In the genomic region with DNA sequence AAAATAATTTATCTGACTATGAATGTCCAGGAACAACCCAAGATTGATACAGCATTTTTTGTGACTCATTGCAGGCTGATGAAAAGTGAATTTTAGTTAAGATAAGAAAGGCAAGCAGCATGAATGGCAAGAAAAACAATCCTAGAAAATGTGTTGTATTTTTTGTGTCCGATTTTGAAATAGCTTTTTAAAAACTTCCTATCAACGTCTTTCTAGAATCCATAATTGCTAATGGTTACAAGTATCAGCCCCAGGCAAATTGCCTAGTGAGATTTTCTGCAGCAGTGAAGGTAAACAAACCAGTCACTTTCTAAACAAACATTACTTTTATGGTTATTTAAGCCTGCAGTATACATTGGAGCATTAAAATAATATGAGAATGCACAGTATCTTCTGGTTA, we compare ENCODE assay signal across 13 cellular contexts.
DNase-seq lines count a peak whose midpoint lies in the region; ATAC-seq, FAIRE-seq and TF ChIP-seq lines count a peak whose summit lies in the region.
"Had no signal": no experiment of that assay in that cellular context is flagged by ENCODE, and none has a peak within 500 bp of the region (broad histone marks: within the 10 kb centered on the region; RNA-seq: fewer than 3 reads in every experiment).

No MANE protein-coding gene starts in this region.

- H3K36me3 ChIP-seq in RWPE2 (ENCODE audit: low read depth) (peaks cover 9% of the 10 kb centered on the region; the same call in 1 of the 2 replicates), hepatocyte (replicated peaks; ENCODE audit: insufficient read depth, low read depth) (no peaks in the 10 kb centered on the region)

- peak overlapping the region; percentile 28 for H3K4me2 ChIP-seq in hepatocyte

- FAIRE-seq in HTR-8/SVneo (lab: Jason Lieb, UNC), result no peak
- FAIRE-seq: small intestine had no signal

- H3K27ac ChIP-seq in RWPE2 (ENCODE audit: poor library complexity, severe bottlenecking) (peak overlapping the region; percentile 8), hepatocyte (no peak overlapping the region)
- H3K27ac ChIP-seq: VCaP had no signal

- H3K27me3 ChIP-seq in RWPE2 (ENCODE audit: insufficient read depth, poor library complexity, severe bottlenecking), result no peaks in the 10 kb centered on the region
- no peaks in the 10 kb centered on the region for H3K27me3 ChIP-seq in hepatocyte

- H3K4me3 ChIP-seq in RWPE2 (ENCODE audit: severe bottlenecking) (no peak overlapping the region), hepatocyte (no peak overlapping the region)

- WGBS in hepatocyte (ENCODE audit: low lambda C conversion rate, missing lambda C conversion rate), result 45% methylated on average over 2 of the region's 2 CpGs

- peaks cover 3% of the 10 kb centered on the region for H3K9me3 ChIP-seq in RWPE2 (ENCODE audit: severe bottlenecking)
- no peaks in the 10 kb centered on the region for H3K9me3 ChIP-seq in hepatocyte (ENCODE audit: low read depth)

- H2AFZ ChIP-seq in hepatocyte, result no peak overlapping the region

- peak; percentile 74; the same call in 2 of the 3 replicates for ATAC-seq in RWPE2 (ENCODE audit: low read depth)

- no peak for TF ChIP-seq CTCF in RWPE2 (IDR thresholded peaks at IDR 0.05; ENCODE audit: poor library complexity, severe bottlenecking)
- no peak for TF ChIP-seq CTCF in hepatocyte (IDR thresholded peaks at IDR 0.05; ENCODE audit: poor library complexity)

- H3K9me2 ChIP-seq in hepatocyte (replicated peaks; ENCODE audit: insufficient read depth), result no peaks in the 10 kb centered on the region

- DNase-seq in DMS53 (lab: John Stamatoyannopoulos, UW) (peak; percentile 79), M059J (ENCODE audit: low read depth) (peak; percentile 55), RWPE2 (ENCODE audit: low spot score) (no peak), hepatocyte (ENCODE audit: low spot score) (no peak), HTR-8/SVneo (ENCODE audit: insufficient read length, low spot score) (no peak), DMS79 treated with DMSO at 0.1 percent for 48 hours (lab: John Stamatoyannopoulos, UW) (no peak), iPS-NIHi11 (ENCODE audit: low spot score) (no peak)
- DNase-seq in stimulated activated CD4-positive, alpha-beta T cell treated with anti-CD3 and anti-CD28 coated beads, Interleukin-4, amount 100 ng/mL, for 24 hours, result no peak
- DNase-seq: CD4-positive, alpha-beta memory T cell; nucleus accumbens; small intestine; substantia nigra had no signal

- H3K79me2 ChIP-seq in hepatocyte, result peaks cover 17% of the 10 kb centered on the region

- peaks cover 24% of the 10 kb centered on the region for H3K4me1 ChIP-seq in RWPE2 (ENCODE audit: insufficient read depth, poor library complexity, severe bottlenecking)
- H3K4me1 ChIP-seq in hepatocyte (ENCODE audit: insufficient read depth), result peaks cover 3% of the 10 kb centered on the region

- H4K20me1 ChIP-seq in hepatocyte (ENCODE audit: insufficient read depth, poor library complexity, severe bottlenecking), result no peaks in the 10 kb centered on the region

Comparison
In these comparisons a context has a peak if more than half of its experiments do, and no peak if none do; other contexts are left out.
1. DNase-seq: peak in DMS53 (single experiment) and M059J (single experiment); none in RWPE2 (single experiment), hepatocyte (single experiment), HTR-8/SVneo (single experiment), DMS79 treated with DMSO at 0.1 percent for 48 hours (single experiment), stimulated activated CD4-positive, alpha-beta T cell treated with anti-CD3 and anti-CD28 coated beads, Interleukin-4, amount 100 ng/mL, for 24 hours (single experiment) and iPS-NIHi11 (single experiment).